ENCODE assay signal across 17 cellular contexts in genomic region chr2:86082768-86083167, GRCh38. TPM values are rescaled to one million over a fixed set of nuclear protein-coding genes. Genes with fewer than 3 reads are reported as not detected.
DNase-seq lines count a peak whose midpoint lies in the region; ATAC-seq and TF ChIP-seq lines count a peak whose summit lies in the region.
"Had no signal": no experiment of that assay in that cellular context is flagged by ENCODE, and none has a peak within 500 bp of the region (broad histone marks: within the 10 kb centered on the region; RNA-seq: fewer than 3 reads in every experiment).

No MANE protein-coding gene starts in this region.

- no peak overlapping the region for H3K27ac ChIP-seq in left lung
- H3K27ac ChIP-seq: A549, C4-2B had no signal

- peaks cover 0 to 72% of the 10 kb centered on the region in 2 donors for H3K36me3 ChIP-seq in left lung

- ATAC-seq in T-helper 17 cell (no peak), left lung (no peak)
- no peak for ATAC-seq in stimulated activated effector memory CD8-positive, alpha-beta T cell treated with anti-CD3 and anti-CD28 coated beads, Interleukin-12 subunit alpha, Interleukin-12 subunit beta, amount 100 ng/mL, for 72 hours
- ATAC-seq: A549, GM23338 had no signal

- intact Hi-C loops in left lung (cut with DNase I): no loop called here

- H3K27me3 Mint-ChIP-seq in IgD-negative memory B cell (no peaks in the 10 kb centered on the region), T-helper 17 cell (no peaks in the 10 kb centered on the region), immature natural killer cell (ENCODE audit: low read depth in 3 of 3) (peaks cover 2 to 12% (median 7%) of the 10 kb centered on the region in 3 donors)
- H3K27me3 Mint-ChIP-seq: CD4-positive, alpha-beta memory T cell had no signal

- H3K27ac Mint-ChIP-seq in IgD-negative memory B cell (peak overlapping the region; percentile 48 to 92 (median 80)), T-helper 17 cell (peak overlapping the region; percentile 53), immature natural killer cell (peak overlapping the region; percentile 97 to 100 (median 99))
- H3K27ac Mint-ChIP-seq in stimulated activated effector memory CD8-positive, alpha-beta T cell treated with anti-CD3 and anti-CD28 coated beads, Interleukin-12 subunit alpha, Interleukin-12 subunit beta, amount 100 ng/mL, for 72 hours: peak overlapping the region; percentile 8
- H3K27ac Mint-ChIP-seq: GM23338, H9 had no signal

- H3K27me3 ChIP-seq in left lung: no peaks in the 10 kb centered on the region
- H3K27me3 ChIP-seq: BE2C had no signal

- DNase-seq in T-helper 17 cell (no peak), immature natural killer cell (no peak), left lung (no peak), superior temporal gyrus (ENCODE audit: extremely low spot score) (no peak), NCI-H2196 (lab: John Stamatoyannopoulos, UW; ENCODE audit: unreplicated experiment) (no peak)
- DNase-seq in stimulated activated effector memory CD8-positive, alpha-beta T cell treated with anti-CD3 and anti-CD28 coated beads, Interleukin-12 subunit alpha, Interleukin-12 subunit beta, amount 100 ng/mL, for 72 hours (ENCODE audit: low spot score in 2 of 2): no peak
- DNase-seq: BE2C; CD4-positive, alpha-beta memory T cell; COR-L47; DMS153; DND-41; GDM1; H9 had no signal

- H3K9me3 ChIP-seq in T-helper 17 cell (ENCODE audit: control insufficient read depth, low read length, poor library complexity, severe bottlenecking) (no peaks in the 10 kb centered on the region), left lung (no peaks in the 10 kb centered on the region)
- H3K9me3 ChIP-seq: A549, BE2C had no signal

- peaks cover 0 to 16% of the 10 kb centered on the region in 2 donors for H3K4me1 ChIP-seq in left lung
- H3K4me1 ChIP-seq: BE2C had no signal

- TF ChIP-seq CTCF in left lung (IDR thresholded peaks at IDR 0.05): no peak

- no peak overlapping the region for H3K4me3 ChIP-seq in left lung
- H3K4me3 ChIP-seq: A549, GM23338 had no signal

- H3K4me1 Mint-ChIP-seq in IgD-negative memory B cell: peaks cover 18 to 23% (median 20%) of the 10 kb centered on the region in 3 donors
- peaks cover 13% of the 10 kb centered on the region for H3K4me1 Mint-ChIP-seq in T-helper 17 cell
- peaks cover 33 to 34% of the 10 kb centered on the region in 2 donors for H3K4me1 Mint-ChIP-seq in immature natural killer cell
- peaks cover 26% of the 10 kb centered on the region for H3K4me1 Mint-ChIP-seq in stimulated activated effector memory CD8-positive, alpha-beta T cell treated with anti-CD3 and anti-CD28 coated beads, Interleukin-12 subunit alpha, Interleukin-12 subunit beta, amount 100 ng/mL, for 72 hours
- H3K4me1 Mint-ChIP-seq: GM23338, H9 had no signal

- H3K4me3 Mint-ChIP-seq in IgD-negative memory B cell: no peak overlapping the region
- no peak overlapping the region for H3K4me3 Mint-ChIP-seq in T-helper 17 cell
- H3K4me3 Mint-ChIP-seq in immature natural killer cell: no peak overlapping the region
- no peak overlapping the region for H3K4me3 Mint-ChIP-seq in stimulated activated effector memory CD8-positive, alpha-beta T cell treated with anti-CD3 and anti-CD28 coated beads, Interleukin-12 subunit alpha, Interleukin-12 subunit beta, amount 100 ng/mL, for 72 hours
- H3K4me3 Mint-ChIP-seq: CD4-positive, alpha-beta memory T cell; GM23338; H9 had no signal

- H3K9me3 Mint-ChIP-seq in IgD-negative memory B cell (no peaks in the 10 kb centered on the region), immature natural killer cell (no peaks in the 10 kb centered on the region)
- H3K9me3 Mint-ChIP-seq in stimulated activated effector memory CD8-positive, alpha-beta T cell treated with anti-CD3 and anti-CD28 coated beads, Interleukin-12 subunit alpha, Interleukin-12 subunit beta, amount 100 ng/mL, for 72 hours: no peaks in the 10 kb centered on the region
- H3K9me3 Mint-ChIP-seq: CD4-positive, alpha-beta memory T cell; GM23338; H9 had no signal

- peaks cover 7% of the 10 kb centered on the region for H3K36me3 Mint-ChIP-seq in IgD-negative memory B cell
- H3K36me3 Mint-ChIP-seq in T-helper 17 cell (ENCODE audit: low read depth): peaks cover 2% of the 10 kb centered on the region
- peaks cover 0 to 17% (median 3%) of the 10 kb centered on the region in 3 donors for H3K36me3 Mint-ChIP-seq in immature natural killer cell
- H3K36me3 Mint-ChIP-seq in stimulated activated effector memory CD8-positive, alpha-beta T cell treated with anti-CD3 and anti-CD28 coated beads, Interleukin-12 subunit alpha, Interleukin-12 subunit beta, amount 100 ng/mL, for 72 hours: peaks cover 94% of the 10 kb centered on the region

RNA-seq across cellular contexts. Expression of gene POLR1A, which starts 22.9 kb away (rescaled TPM):
- polyA plus RNA-seq in IgD-negative memory B cell: 2.7 TPM
- 10 to 100 TPM; 17.7 to 19.2 TPM for total RNA-seq in T-helper 17 cell
- polyA plus RNA-seq in immature natural killer cell: 1 to 10 TPM; 1.0 to 7.2 (median 3.1) TPM
- total RNA-seq in left lung: 10 to 100 TPM; 26.8 to 34.7 TPM

RNA-seq across cellular contexts. Expression of gene PTCD3, which starts 23.3 kb away (rescaled TPM):
- polyA plus RNA-seq in IgD-negative memory B cell: 47.9 TPM
- 100 to 1,000 TPM; 111 to 142 TPM for total RNA-seq in T-helper 17 cell
- 10 to 100 TPM; 15.9 to 28.8 (median 24.0) TPM for polyA plus RNA-seq in immature natural killer cell
- 10 to 100 TPM; 76.8 to 80.5 TPM for total RNA-seq in left lung

Comparison
In these comparisons a context has a peak if more than half of its experiments do, and no peak if none do; other contexts are left out.
1. H3K27ac Mint-ChIP-seq: peak in every context shown above with its lines; median percentile 99 in immature natural killer cell; 80 in IgD-negative memory B cell; 53 in T-helper 17 cell; 8 in stimulated activated effector memory CD8-positive, alpha-beta T cell treated with anti-CD3 and anti-CD28 coated beads, Interleukin-12 subunit alpha, Interleukin-12 subunit beta, amount 100 ng/mL, for 72 hours.